Comparison of ENCODE assay signal across 19 cellular contexts in genomic region chr5:9604416-9604815, GRCh38. TPM values are rescaled to one million over a fixed set of nuclear protein-coding genes. Genes with fewer than 3 reads are reported as not detected.
DNase-seq lines count a peak whose midpoint lies in the region; ATAC-seq and TF ChIP-seq lines count a peak whose summit lies in the region.
"Had no signal": no experiment of that assay in that cellular context is flagged by ENCODE, and none has a peak within 500 bp of the region (broad histone marks: within the 10 kb centered on the region; RNA-seq: fewer than 3 reads in every experiment).

No MANE protein-coding gene starts in this region.

- TF ChIP-seq CTCF in RWPE2 (IDR thresholded peaks at IDR 0.05; ENCODE audit: poor library complexity, severe bottlenecking) (no peak), left lung (IDR thresholded peaks at IDR 0.05) (no peak)

- H3K9me3 ChIP-seq in RWPE2 (ENCODE audit: severe bottlenecking) (no peaks in the 10 kb centered on the region), left lung (peaks cover 0 to 2% of the 10 kb centered on the region in 2 donors)
- H3K9me3 ChIP-seq: SJCRH30 had no signal

- no peaks in the 10 kb centered on the region for H3K36me3 ChIP-seq in RWPE2 (ENCODE audit: low read depth)
- no peaks in the 10 kb centered on the region for H3K36me3 ChIP-seq in left lung
- H3K36me3 ChIP-seq: SJCRH30 had no signal

- DNase-seq in EH (ENCODE audit: low read depth) (peak; percentile 60), HT1080 (ENCODE audit: low read depth) (peak; percentile 76), RWPE2 (ENCODE audit: low spot score) (no peak), kidney tubule cell (ENCODE audit: low spot score) (peak; percentile 15), activated gamma-delta T cell treated with Interleukin-2 at 50 U/mL for 16 hours (no peak), left lung (no peak)
- DNase-seq: DMS79, Karpas-422, NCI-H1105, NCI-H510A treated with DMSO at 0.1 percent for 48 hours, NCI-H82, OCI-M1, SJCRH30 had no signal

- peak; percentile 58; the same call in 2 of the 3 replicates for ATAC-seq in RWPE2 (ENCODE audit: low read depth)
- no peak for ATAC-seq in GM19351 (IDR thresholded peaks at IDR 0.05; ENCODE audit: unreplicated experiment)
- ATAC-seq in left lung: no peak
- ATAC-seq in GM19455 (IDR thresholded peaks at IDR 0.05; ENCODE audit: unreplicated experiment): no peak

- H3K4me1 ChIP-seq in RWPE2 (ENCODE audit: insufficient read depth, poor library complexity, severe bottlenecking): no peaks in the 10 kb centered on the region
- H3K4me1 ChIP-seq in left lung: no peaks in the 10 kb centered on the region
- H3K4me1 ChIP-seq: SJCRH30 had no signal

- H3K4me3 ChIP-seq in RWPE2 (ENCODE audit: severe bottlenecking): no peak overlapping the region
- H3K4me3 ChIP-seq in left lung: no peak overlapping the region
- H3K4me3 ChIP-seq: SJCRH30 had no signal

- H3K27me3 ChIP-seq in RWPE2 (ENCODE audit: insufficient read depth, poor library complexity, severe bottlenecking) (no peaks in the 10 kb centered on the region), left lung (no peaks in the 10 kb centered on the region)
- H3K27me3 ChIP-seq: SJCRH30 had no signal

- H3K27ac ChIP-seq in RWPE2 (ENCODE audit: poor library complexity, severe bottlenecking) (no peak overlapping the region), left lung (no peak overlapping the region)
- H3K27ac ChIP-seq: RWPE1, SJCRH30 had no signal

- intact Hi-C loops in left lung (cut with DNase I): no loop called here

RNA-seq across cellular contexts. Expression of gene TAS2R1, which starts 25.7 kb away (rescaled TPM):
- total RNA-seq in HT1080 (2014; rRNA removed; shearing (Covaris generic)): not detected in 2 replicates
- not detected in 2 replicates for polyA plus RNA-seq in HT1080 (2015; cell fraction: cytosol; rRNA removed)
- not detected in 2 replicates for polyA plus RNA-seq in HT1080 (2015; cell fraction: nucleus; rRNA removed)
- not detected for total RNA-seq in left lung
- total RNA-seq: SJCRH30; T-helper 1 cell treated with Interleukin-12 subunit alpha and Interleukin-12 subunit beta and Interleukin-4 antibody, amounts not matched to agents 30 ng/mL and 1 ng/mL, for 36 hours had no signal
- polyA plus RNA-seq: CD14-positive monocyte, IgD-negative memory B cell had no signal

RNA-seq across cellular contexts. Expression of gene SEMA5A, which starts 58.5 kb away (rescaled TPM):
- total RNA-seq in HT1080 (2014; rRNA removed; shearing (Covaris generic)): 1.8 and 2.7 TPM in 2 replicates
- polyA plus RNA-seq in HT1080 (2015; cell fraction: cytosol; rRNA removed): 2.9 and 5.3 TPM in 2 replicates
- polyA plus RNA-seq in HT1080 (2015; cell fraction: nucleus; rRNA removed): 4.6 and 5.8 TPM in 2 replicates
- 10 to 100 TPM; 18.2 to 29.5 TPM for total RNA-seq in left lung
- total RNA-seq: SJCRH30 had no signal
- polyA plus RNA-seq: CD14-positive monocyte, IgD-negative memory B cell had no signal

Comparison
In these comparisons a context has a peak if more than half of its experiments do, and no peak if none do; other contexts are left out.
1. DNase-seq: peak in EH (single experiment), HT1080 (single experiment) and kidney tubule cell (single experiment); none in RWPE2 (single experiment), activated gamma-delta T cell treated with Interleukin-2 at 50 U/mL for 16 hours (single experiment) and left lung (0 of 2).